1 cellular context compared by ENCODE assay signal in the genomic region with DNA sequence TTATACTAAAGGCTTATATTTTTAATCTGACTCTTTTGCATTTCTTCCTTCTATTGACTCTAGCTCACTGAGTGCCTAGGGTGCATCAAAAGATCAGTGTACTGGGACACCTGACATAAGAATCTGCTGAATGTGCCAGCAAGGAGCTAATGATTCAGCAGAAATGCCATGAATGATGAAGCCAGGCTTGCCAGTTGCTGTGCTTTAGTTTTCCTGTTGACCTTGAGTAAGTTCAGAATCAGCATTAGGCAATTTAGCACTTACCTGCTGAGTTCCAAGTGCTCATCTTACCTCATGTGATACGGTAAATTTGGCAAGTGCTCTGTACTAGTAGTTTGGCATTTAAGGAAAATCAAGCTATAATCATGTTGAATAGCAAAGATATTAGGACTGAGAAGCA.
TF ChIP-seq lines count a peak whose summit lies in the region.

No MANE protein-coding gene starts in this region.

TF ChIP-seq in HepG2, 621 proteins besides CTCF, POLR2A, EP300 and RAD21 (continued from another document):
- no peak for TF ChIP-seq ZNF350 (CRISPR knock-in tag; IDR thresholded peaks at IDR 0.05; ENCODE audit: borderline replicate concordance, low read depth)
- TF ChIP-seq KMT2B (CRISPR knock-in tag; IDR thresholded peaks at IDR 0.05): no peak
- no peak for TF ChIP-seq ZNF180 (CRISPR knock-in tag; IDR thresholded peaks at IDR 0.05; ENCODE audit: borderline replicate concordance, low read depth)
- TF ChIP-seq NFRKB (IDR thresholded peaks at IDR 0.05): no peak
- no peak for TF ChIP-seq EHMT2 (IDR thresholded peaks at IDR 0.05; ENCODE audit: borderline replicate concordance, low read depth, low read length)
TF ChIP-seq in HepG2: peak in this region for 0.
